Comparison of ENCODE assay signal across 29 cellular contexts in the genomic region with DNA sequence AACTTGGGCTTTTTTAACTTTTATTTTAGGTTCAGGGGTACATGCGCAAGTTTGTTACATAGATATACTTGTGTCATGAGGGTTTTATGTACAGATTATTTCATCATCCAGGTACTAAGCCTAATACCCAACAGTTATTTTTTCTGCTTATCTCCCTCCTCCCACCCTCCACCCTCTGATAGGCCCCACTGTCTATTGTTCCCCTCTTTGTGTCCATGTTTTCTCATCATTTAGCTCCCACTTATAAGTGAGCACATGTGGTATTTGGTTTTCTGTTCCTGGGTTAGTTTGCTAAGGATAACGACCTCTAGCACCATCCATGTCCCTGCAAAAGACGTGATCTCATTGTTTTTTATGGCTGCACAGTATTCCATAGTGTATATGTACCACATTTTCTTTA.
"Had no signal": no experiment of that assay in that cellular context is flagged by ENCODE, and none has a peak within 500 bp of the region (broad histone marks: within the 10 kb centered on the region; RNA-seq: fewer than 3 reads in every experiment).

No MANE protein-coding gene starts in this region.

- H3K4me3 Mint-ChIP-seq: stimulated activated effector memory CD8-positive, alpha-beta T cell treated with anti-CD3 and anti-CD28 coated beads, Interleukin-12 subunit alpha, Interleukin-12 subunit beta, amount 100 ng/mL, for 72 hours; stimulated activated memory B cell treated with anti-CD40 and anti-IgM and Interleukin-4, amounts not matched to agents 10 μg/mL and 1 μg/mL and 100 μg/mL, for 72 hours; stimulated activated naive B cell treated with anti-CD40 and anti-IgM and Interleukin-4, amounts not matched to agents 10 μg/mL and 1 μg/mL and 100 μg/mL, for 72 hours; stimulated activated naive CD8-positive, alpha-beta T cell treated with anti-CD3 and anti-CD28 coated beads, Interleukin-15, amount 100 ng/mL, for 72 hours; stimulated activated naive CD8-positive, alpha-beta T cell treated with anti-CD3 and anti-CD28 coated beads, Interleukin-15, Interleukin-2, amounts not matched to agents 100 ng/mL and 50 ng/mL, for 24 hours; type B pancreatic cell had no signal

- H3K4me1 Mint-ChIP-seq: stimulated activated effector memory CD8-positive, alpha-beta T cell treated with anti-CD3 and anti-CD28 coated beads, Interleukin-12 subunit alpha, Interleukin-12 subunit beta, amount 100 ng/mL, for 72 hours; stimulated activated memory B cell treated with anti-CD40 and anti-IgM and Interleukin-4, amounts not matched to agents 10 μg/mL and 1 μg/mL and 100 μg/mL, for 72 hours; stimulated activated naive CD8-positive, alpha-beta T cell treated with anti-CD3 and anti-CD28 coated beads, Interleukin-15, amount 100 ng/mL, for 72 hours had no signal

- H3K9me3 ChIP-seq: stomach, suprapubic skin, testis, thoracic aorta, thyroid gland, tibial artery, tibial nerve, transverse colon, upper lobe of left lung, upper lobe of right lung, uterus, vagina had no signal

- H3K27me3 ChIP-seq: stomach, suprapubic skin, testis, thyroid gland, tibial artery, tibial nerve, transverse colon, upper lobe of left lung, upper lobe of right lung, uterus, vagina had no signal

- H3K36me3 Mint-ChIP-seq: stimulated activated effector memory CD8-positive, alpha-beta T cell treated with anti-CD3 and anti-CD28 coated beads, Interleukin-12 subunit alpha, Interleukin-12 subunit beta, amount 100 ng/mL, for 72 hours; stimulated activated memory B cell treated with anti-CD40 and anti-IgM and Interleukin-4, amounts not matched to agents 10 μg/mL and 1 μg/mL and 100 μg/mL, for 72 hours had no signal

- H3K27me3 Mint-ChIP-seq: stimulated activated naive CD8-positive, alpha-beta T cell treated with anti-CD3 and anti-CD28 coated beads, Interleukin-15, amount 100 ng/mL, for 72 hours; type B pancreatic cell had no signal

- H3K36me3 ChIP-seq: stomach, suprapubic skin, thoracic aorta, thyroid gland, tibial artery, tibial nerve, transverse colon, upper lobe of left lung, upper lobe of right lung, uterus, vagina had no signal

- H3K9me3 Mint-ChIP-seq: stimulated activated memory B cell treated with anti-CD40 and anti-IgM and Interleukin-4, amounts not matched to agents 10 μg/mL and 1 μg/mL and 100 μg/mL, for 72 hours; stimulated activated naive CD8-positive, alpha-beta T cell treated with anti-CD3 and anti-CD28 coated beads, Interleukin-15, Interleukin-2, amounts not matched to agents 100 ng/mL and 50 ng/mL, for 24 hours had no signal

- FAIRE-seq: urothelium cell line had no signal

- DNase-seq: stimulated activated CD4-positive, alpha-beta T cell treated with anti-CD3 and anti-CD28 coated beads, Interleukin-2, amount 100 ng/mL, for 48 hours; stimulated activated CD4-positive, alpha-beta T cell treated with anti-CD3 and anti-CD28 coated beads, Interleukin-4, amount 100 ng/mL, for 1 hour; stimulated activated CD4-positive, alpha-beta T cell treated with anti-CD3 and anti-CD28 coated beads, Interleukin-4, amount 100 ng/mL, for 24 hours; stimulated activated CD4-positive, alpha-beta T cell treated with anti-CD3 and anti-CD28 coated beads, Interleukin-4, amount 100 ng/mL, for 4 hours; stimulated activated CD8-positive, alpha-beta memory T cell treated with anti-CD3 and anti-CD28 coated beads, Interleukin-4, amount 100 ng/mL, for 48 hours; stimulated activated naive B cell treated with anti-CD40 and anti-IgM and Interleukin-4, amounts not matched to agents 10 μg/mL and 1 μg/mL and 100 μg/mL, for 72 hours; stimulated activated naive CD4-positive, alpha-beta T cell; stimulated activated naive CD4-positive, alpha-beta T cell treated with Interleukin-2 at 50 U/mL for 16 hours; stimulated activated naive CD8-positive, alpha-beta T cell treated with anti-CD3 and anti-CD28 coated beads, Interleukin-15, amount 100 ng/mL, for 72 hours; stimulated activated naive CD8-positive, alpha-beta T cell treated with anti-CD3 and anti-CD28 coated beads, Interleukin-15, Interleukin-2, amounts not matched to agents 100 U/mL and 50 U/mL, for 24 hours; stomach; substantia nigra; testis; thyroid gland; tibial artery; transverse colon; trophoblast cell; upper lobe of right lung; uterus had no signal

- H3K27ac ChIP-seq: stomach, suprapubic skin, testis, thoracic aorta, thyroid gland, tibial artery, tibial nerve, transverse colon, upper lobe of left lung, upper lobe of right lung, uterus, vagina had no signal

- H3K27ac Mint-ChIP-seq: stimulated activated effector memory CD8-positive, alpha-beta T cell treated with anti-CD3 and anti-CD28 coated beads, Interleukin-12 subunit alpha, Interleukin-12 subunit beta, amount 100 ng/mL, for 72 hours; stimulated activated memory B cell treated with anti-CD40 and anti-IgM and Interleukin-4, amounts not matched to agents 10 μg/mL and 1 μg/mL and 100 μg/mL, for 72 hours; stimulated activated naive B cell treated with anti-CD40 and anti-IgM and Interleukin-4, amounts not matched to agents 10 μg/mL and 1 μg/mL and 100 μg/mL, for 72 hours; stimulated activated naive CD8-positive, alpha-beta T cell treated with anti-CD3 and anti-CD28 coated beads, Interleukin-15, amount 100 ng/mL, for 72 hours; stimulated activated naive CD8-positive, alpha-beta T cell treated with anti-CD3 and anti-CD28 coated beads, Interleukin-15, Interleukin-2, amounts not matched to agents 100 ng/mL and 50 ng/mL, for 24 hours; type B pancreatic cell had no signal

- H3K4me1 ChIP-seq: stomach, testis, thyroid gland, tibial artery, tibial nerve, upper lobe of left lung, upper lobe of right lung, uterus had no signal

- ATAC-seq: stimulated activated effector memory CD8-positive, alpha-beta T cell treated with anti-CD3 and anti-CD28 coated beads, Interleukin-12 subunit alpha, Interleukin-12 subunit beta, amount 100 ng/mL, for 72 hours; stimulated activated memory B cell treated with anti-CD40 and anti-IgM and Interleukin-4, amounts not matched to agents 10 μg/mL and 1 μg/mL and 100 μg/mL, for 72 hours; stimulated activated naive B cell treated with anti-CD40 and anti-IgM and Interleukin-4, amounts not matched to agents 10 μg/mL and 1 μg/mL and 100 μg/mL, for 72 hours; stimulated activated naive CD8-positive, alpha-beta T cell treated with anti-CD3 and anti-CD28 coated beads, Interleukin-15, amount 100 ng/mL, for 72 hours; stimulated activated naive CD8-positive, alpha-beta T cell treated with anti-CD3 and anti-CD28 coated beads, Interleukin-15, Interleukin-2, amounts not matched to agents 100 U/mL and 50 U/mL, for 24 hours; upper lobe of right lung had no signal

- H3K4me3 ChIP-seq: stomach, suprapubic skin, testis, thoracic aorta, thyroid gland, tibial artery, tibial nerve, transverse colon, upper lobe of left lung, upper lobe of right lung, uterus, vagina had no signal
